18 cellular contexts compared by ENCODE assay signal in genomic region chr11:83206221-83206620, GRCh38.
"Had no signal": no experiment of that assay in that cellular context is flagged by ENCODE, and none has a peak within 500 bp of the region (broad histone marks: within the 10 kb centered on the region; RNA-seq: fewer than 3 reads in every experiment).

No MANE protein-coding gene starts in this region.

- H3K4me3 ChIP-seq: coronary artery, dorsolateral prefrontal cortex, esophagus muscularis mucosa, gastrocnemius medialis, heart right ventricle, left lung, lower lobe of right lung had no signal

- ATAC-seq: gastrocnemius medialis, heart right ventricle, left cardiac atrium, left lung, left ventricle myocardium superior, lower lobe of right lung had no signal

- DNase-seq: dermis blood vessel endothelial cell; dorsolateral prefrontal cortex; effector CD4-positive, alpha-beta T cell; effector memory CD4-positive, alpha-beta T cell; foreskin fibroblast; foreskin melanocyte; gastrocnemius medialis; glutamatergic neuron; head of caudate nucleus; heart right ventricle; hippocampal formation; left cardiac atrium; left lung; left ventricle myocardium superior; lower lobe of right lung; midbrain had no signal

- H3K27ac ChIP-seq: coronary artery, dorsolateral prefrontal cortex, esophagus muscularis mucosa, gastrocnemius medialis, heart right ventricle, left lung, lower lobe of right lung had no signal

- H3K9me3 ChIP-seq: esophagus muscularis mucosa, gastrocnemius medialis, left lung, lower lobe of right lung had no signal

- H3K27me3 ChIP-seq: dorsolateral prefrontal cortex, esophagus muscularis mucosa, gastrocnemius medialis, heart right ventricle, left lung had no signal

- H3K4me1 ChIP-seq: esophagus muscularis mucosa, gastrocnemius medialis, heart right ventricle, left lung, lower lobe of right lung had no signal

- H3K36me3 ChIP-seq: gastrocnemius medialis had no signal
